ENCODE assay signal across 25 cellular contexts in the genomic region with DNA sequence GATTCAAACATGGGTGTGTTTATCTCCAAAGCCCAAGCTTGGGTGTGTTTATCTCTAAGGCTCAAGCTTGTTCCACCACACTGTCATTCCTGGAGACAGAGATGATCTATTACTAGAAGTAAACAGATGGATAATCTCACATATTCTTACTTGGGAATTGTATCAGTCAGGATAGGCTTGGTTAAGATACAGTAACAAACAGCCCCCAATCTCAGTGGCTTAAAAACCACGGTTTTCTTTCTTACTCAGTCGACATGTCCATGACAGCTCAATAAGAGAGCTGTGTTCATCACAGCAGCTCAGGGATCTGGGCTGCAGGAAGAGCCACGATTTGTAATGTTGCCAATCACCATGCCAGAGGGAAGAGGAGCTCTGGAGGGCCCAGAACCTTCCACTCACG. TPM values are rescaled to one million over a fixed set of nuclear protein-coding genes. Genes with fewer than 3 reads are reported as not detected.
A peak's percentile ranks its signal among the peaks of the same experiment; 100 is the strongest.
DNase-seq lines count a peak whose midpoint lies in the region; ATAC-seq and TF ChIP-seq lines count a peak whose summit lies in the region.
"Had no signal": no experiment of that assay in that cellular context is flagged by ENCODE, and none has a peak within 500 bp of the region (broad histone marks: within the 10 kb centered on the region; RNA-seq: fewer than 3 reads in every experiment).

No MANE protein-coding gene starts in this region.

- H3K27ac ChIP-seq in IMR-90 (ENCODE audit: insufficient read depth, low read length) (no peak overlapping the region), SJCRH30 (no peak overlapping the region)
- H3K27ac ChIP-seq: BLaER1 had no signal

- H3K14ac ChIP-seq in IMR-90 (replicated peaks; ENCODE audit: low read depth, low read length), result no peak overlapping the region

- H3K4me3 Mint-ChIP-seq in natural killer cell treated with Interleukin-12 subunit alpha and Interleukin-12 subunit beta and Interleukin-15 and Interleukin-18, amount 100 ng/mL, for 72 hours, result no peak overlapping the region
- H3K4me3 Mint-ChIP-seq in natural killer cell, result no peak overlapping the region
- H3K4me3 Mint-ChIP-seq: CD4-positive, alpha-beta memory T cell; CD4-positive, CD25-positive, alpha-beta regulatory T cell; CD8-positive, alpha-beta memory T cell had no signal

- H3K4me3 ChIP-seq in IMR-90 (ENCODE audit: insufficient read depth, low read depth, low read length) (no peak overlapping the region), SJCRH30 (no peak overlapping the region)
- H3K4me3 ChIP-seq: BLaER1, GM12878 had no signal

- BruUV-seq in IMR-90 (replicated peaks; lab: Mats Ljungman, UMichigan), result no TSS peak

- H3K27me3 Mint-ChIP-seq in natural killer cell treated with Interleukin-12 subunit alpha and Interleukin-12 subunit beta and Interleukin-15 and Interleukin-18, amount 100 ng/mL, for 72 hours, result peaks cover 7 to 21% of the 10 kb centered on the region in 2 donors
- H3K27me3 Mint-ChIP-seq in natural killer cell (ENCODE audit: low read depth in 2 of 2), result peaks cover 25 to 32% of the 10 kb centered on the region in 2 donors

- 93% methylated on average over 2 of the region's 4 CpGs; no CpG with 5 or more reads in 1 of the 2 experiments for WGBS in IMR-90 (ENCODE audit: extremely low coverage in 2 of 2, insufficient read length in 1 of 2), 2 experiments

- no peak for TF ChIP-seq POLR2A in IMR-90 (IDR thresholded peaks at IDR 0.05; ENCODE audit: low read depth, low read length)

- intact Hi-C loops in natural killer cell (cut with micrococcal nuclease), result no loop called here
- intact Hi-C loops in IMR-90 (cut with micrococcal nuclease), result no loop called here

- POLR2A ChIA-PET in IMR-90 (lab: Charles Lee; ENCODE audit: unreplicated experiment), result no interaction called here

- no peak overlapping the region for H3K27ac Mint-ChIP-seq in natural killer cell treated with Interleukin-12 subunit alpha and Interleukin-12 subunit beta and Interleukin-15 and Interleukin-18, amount 100 ng/mL, for 72 hours
- H3K27ac Mint-ChIP-seq in natural killer cell, result no peak overlapping the region
- H3K27ac Mint-ChIP-seq: CD4-positive, alpha-beta memory T cell; CD4-positive, CD25-positive, alpha-beta regulatory T cell; CD8-positive, alpha-beta memory T cell had no signal

- no peak overlapping the region for H2BK5ac ChIP-seq in IMR-90 (ENCODE audit: low read depth, low read length, poor library complexity, severe bottlenecking)

- no peak overlapping the region for H3K56ac ChIP-seq in IMR-90 (ENCODE audit: extremely low read depth, insufficient read depth, low read length)

- dilution Hi-C loops in IMR-90 (cut with HindIII; ENCODE audit: low sequenced_read_pairs, unreplicated experiment), result no loop called here

- no peak overlapping the region for H2BK20ac ChIP-seq in IMR-90 (ENCODE audit: low read depth, low read length)

- 0 out of 2 replicates have a peak, but pooled peaks cover 3% of the 10 kb centered on the region for H3K9me1 ChIP-seq in IMR-90 (ENCODE audit: insufficient read depth, low read length)

- H3K9ac ChIP-seq in IMR-90 (ENCODE audit: low read depth, low read length), result no peak overlapping the region
- H3K9ac ChIP-seq: BLaER1 had no signal

- H4K91ac ChIP-seq in IMR-90 (ENCODE audit: insufficient read depth, low read depth, low read length), result no peak overlapping the region

- H3K18ac ChIP-seq in IMR-90 (ENCODE audit: low read depth, low read length), result no peak overlapping the region

- no peak overlapping the region for H4K5ac ChIP-seq in IMR-90 (ENCODE audit: low read depth, low read length)

- no peak for TF ChIP-seq RAD21 in IMR-90 (IDR thresholded peaks at IDR 0.05; ENCODE audit: low read length)

- H3K9me3 ChIP-seq in IMR-90 (ENCODE audit: control insufficient read depth, insufficient read depth, low read length) (no peaks in the 10 kb centered on the region; the same call in 1 of the 2 replicates), SJCRH30 (replicated peaks) (no peaks in the 10 kb centered on the region)
- H3K9me3 ChIP-seq: BE2C had no signal

- H2AFZ ChIP-seq in IMR-90 (replicated peaks; ENCODE audit: low read length, poor library complexity), result peak overlapping the region; percentile 42

- peaks cover 24% of the 10 kb centered on the region for H3K27me3 ChIP-seq in IMR-90 (ENCODE audit: control insufficient read depth, insufficient read depth, low read length)
- no peaks in the 10 kb centered on the region for H3K27me3 ChIP-seq in SJCRH30
- H3K27me3 ChIP-seq: BE2C, BLaER1 had no signal

- 0 out of 2 replicates have a peak overlapping the region, but pooled peaks have one; percentile 16 for H2AK5ac ChIP-seq in IMR-90 (ENCODE audit: low read depth, low read length)

- no peaks in the 10 kb centered on the region for H3K79me1 ChIP-seq in IMR-90 (ENCODE audit: low read depth in 1 of 2, low read length in 2 of 2)

- H4K8ac ChIP-seq in IMR-90 (ENCODE audit: low read depth in 2 of 2, low read length in 2 of 2), result no peak overlapping the region

- H3K4me1 ChIP-seq in IMR-90 (ENCODE audit: control insufficient read depth, insufficient read depth, low read length) (peaks cover 9% of the 10 kb centered on the region), SJCRH30 (no peaks in the 10 kb centered on the region)

- in situ Hi-C loops in IMR-90 (cut with MboI; ENCODE audit: low sequenced_read_pairs), result loop anchor here (10.0 kb wide), 1 partner anchor 142 kb away; no protein-coding TSS in a partner anchor

- CTCF ChIA-PET in IMR-90 (lab: Yijun Ruan, JAX), result no interaction called here

- H3K4me2 ChIP-seq in IMR-90 (ENCODE audit: low read depth, low read length), result no peak overlapping the region
- H3K4me2 ChIP-seq: BLaER1 had no signal

- H3K23ac ChIP-seq in IMR-90 (ENCODE audit: low read depth, low read length), result no peak overlapping the region

- no peak overlapping the region for H2BK15ac ChIP-seq in IMR-90 (ENCODE audit: low read depth, low read length)

- no peak for TF ChIP-seq CTCF in natural killer cell (IDR thresholded peaks at IDR 0.05)
- TF ChIP-seq CTCF in IMR-90 (conservative IDR thresholded peaks at IDR 0.05; ENCODE audit: low read depth, low read length), result no peak

- H3K36me3 ChIP-seq in IMR-90 (ENCODE audit: control insufficient read depth, insufficient read depth, low read length) (no peaks in the 10 kb centered on the region), SJCRH30 (no peaks in the 10 kb centered on the region)
- H3K36me3 ChIP-seq: BE2C, BLaER1 had no signal

- peak; percentile 2 for DNase-seq in natural killer cell treated with Interleukin-12 subunit alpha and Interleukin-12 subunit beta and Interleukin-15 and Interleukin-18, amount 100 ng/mL, for 72 hours (ENCODE audit: low spot score)
- DNase-seq in natural killer cell (no peak), IMR-90 (no peak), SJCRH30 (no peak)
- DNase-seq: 8988T; ACHN; BE2C; C1 segment of cervical spinal cord; CD4-positive, alpha-beta memory T cell; CD4-positive, CD25-positive, alpha-beta regulatory T cell; CD8-positive, alpha-beta memory T cell; COR-L47; DMS 273 treated with DMSO at 0.1 percent for 48 hours; DMS153; DMS53; DMS79; DND-41; EL; GDM1 had no signal

- H2BK120ac ChIP-seq in IMR-90 (ENCODE audit: low read depth, low read length), result no peak overlapping the region

- no peak for ATAC-seq in natural killer cell treated with Interleukin-12 subunit alpha and Interleukin-12 subunit beta and Interleukin-15 and Interleukin-18, amount 100 ng/mL, for 72 hours
- no peak for ATAC-seq in natural killer cell
- no peak for ATAC-seq in IMR-90 (ENCODE audit: low read depth)
- no peak for ATAC-seq in GM19328 (IDR thresholded peaks at IDR 0.05; ENCODE audit: unreplicated experiment)
- ATAC-seq: GM12878 had no signal

- H2AK9ac ChIP-seq in IMR-90 (replicated peaks; ENCODE audit: low read depth, low read length, poor library complexity), result no peak overlapping the region

- H3K36me3 Mint-ChIP-seq in natural killer cell treated with Interleukin-12 subunit alpha and Interleukin-12 subunit beta and Interleukin-15 and Interleukin-18, amount 100 ng/mL, for 72 hours, result no peaks in the 10 kb centered on the region
- H3K36me3 Mint-ChIP-seq in natural killer cell, result no peaks in the 10 kb centered on the region
- H3K36me3 Mint-ChIP-seq: CD14-positive monocyte; CD4-positive, alpha-beta memory T cell; CD4-positive, CD25-positive, alpha-beta regulatory T cell had no signal

- no peak overlapping the region for H3K4ac ChIP-seq in IMR-90 (ENCODE audit: low read depth, low read length)

- no peaks in the 10 kb centered on the region for H4K20me1 ChIP-seq in IMR-90 (ENCODE audit: insufficient read depth, low read length)
- H4K20me1 ChIP-seq: BLaER1 had no signal

- peaks cover 0 to 7% of the 10 kb centered on the region in 2 donors for H3K4me1 Mint-ChIP-seq in natural killer cell treated with Interleukin-12 subunit alpha and Interleukin-12 subunit beta and Interleukin-15 and Interleukin-18, amount 100 ng/mL, for 72 hours (ENCODE audit: low read depth in 2 of 2)
- H3K4me1 Mint-ChIP-seq in natural killer cell, result peaks cover 5% of the 10 kb centered on the region in 2 donors
- H3K4me1 Mint-ChIP-seq: CD4-positive, CD25-positive, alpha-beta regulatory T cell had no signal

- no peaks in the 10 kb centered on the region for H3K9me3 Mint-ChIP-seq in natural killer cell treated with Interleukin-12 subunit alpha and Interleukin-12 subunit beta and Interleukin-15 and Interleukin-18, amount 100 ng/mL, for 72 hours
- H3K9me3 Mint-ChIP-seq in natural killer cell, result no peaks in the 10 kb centered on the region

TF ChIP-seq in IMR-90, 13 proteins besides CTCF, POLR2A, EP300 and RAD21 (continues in another document):
- TF ChIP-seq RFX5 (IDR thresholded peaks at IDR 0.05; ENCODE audit: low read depth, low read length) (no peak), CHD1 (IDR thresholded peaks at IDR 0.05; ENCODE audit: low read depth, low read length) (no peak), NFE2L2 (IDR thresholded peaks at IDR 0.05; ENCODE audit: low read depth, low read length) (no peak), FOS (IDR thresholded peaks at IDR 0.05; ENCODE audit: low read depth, low read length) (no peak)
- TF ChIP-seq, protein P1, sequence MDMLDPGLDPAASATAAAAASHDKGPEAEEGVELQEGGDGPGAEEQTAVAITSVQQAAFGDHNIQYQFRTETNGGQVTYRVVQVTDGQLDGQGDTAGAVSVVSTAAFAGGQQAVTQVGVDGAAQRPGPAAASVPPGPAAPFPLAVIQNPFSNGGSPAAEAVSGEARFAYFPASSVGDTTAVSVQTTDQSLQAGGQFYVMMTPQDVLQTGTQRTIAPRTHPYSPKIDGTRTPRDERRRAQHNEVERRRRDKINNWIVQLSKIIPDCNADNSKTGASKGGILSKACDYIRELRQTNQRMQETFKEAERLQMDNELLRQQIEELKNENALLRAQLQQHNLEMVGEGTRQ (IDR thresholded peaks at IDR 0.05; ENCODE audit: low read depth, low read length), result no peak

RNA-seq across cellular contexts. Expression of a gene that starts 38.5 kb away (rescaled TPM):
- total RNA-seq in natural killer cell treated with Interleukin-12 subunit alpha and Interleukin-12 subunit beta and Interleukin-15 and Interleukin-18, amount 100 ng/mL, for 72 hours, result not detected
- total RNA-seq in natural killer cell (under 1 TPM in 1 of 3 donors, not detected in 2; 0.23 TPM), IMR-90 (2012; rRNA removed) (17.5 and 20.8 TPM in 2 replicates)
- 24.9 and 26.7 TPM in 2 replicates for polyA plus RNA-seq in IMR-90 (2012; rRNA removed)
- 26.8 and 38.4 TPM in 2 replicates for polyA plus RNA-seq in IMR-90 (2012; cell fraction: cytosol; rRNA removed)
- polyA plus RNA-seq in IMR-90 (2012; cell fraction: nucleus; rRNA removed; ENCODE audit: low replicate concordance), result 30.8 and 37.2 TPM in 2 replicates
- 8.1 and 8.7 TPM in 2 replicates for total RNA-seq in SJCRH30 (2014; rRNA removed; shearing (Covaris generic))
- total RNA-seq: A673; CD4-positive, alpha-beta memory T cell; CD4-positive, CD25-positive, alpha-beta regulatory T cell; CD8-positive, alpha-beta memory T cell; G401 had no signal
